Comparison of ENCODE assay signal across 22 cellular contexts in genomic region chr1:83017701-83018100, GRCh38.
"Had no signal": no experiment of that assay in that cellular context is flagged by ENCODE, and none has a peak within 500 bp of the region (broad histone marks: within the 10 kb centered on the region; RNA-seq: fewer than 3 reads in every experiment).

No MANE protein-coding gene starts in this region.

- H3K4me3 ChIP-seq: ascending aorta, SJCRH30 had no signal

- DNase-seq: activated CD4-positive, alpha-beta T cell treated with anti-CD3 and anti-CD28 coated beads for 36 hours; activated CD4-positive, alpha-beta T cell treated with anti-CD3 and anti-CD28 coated beads, Interleukin-2, amount 10 ng/mL, durations not matched to agents 7 days and 5 days; activated CD4-positive, alpha-beta T cell treated with anti-CD3 and anti-CD28 coated beads, Interleukin-2, amount 50 U/mL, for 48 hours; activated CD8-positive, alpha-beta T cell treated with anti-CD3 and anti-CD28 coated beads, Interleukin-2, amount 10 ng/mL, durations not matched to agents 7 days and 5 days; activated gamma-delta T cell; activated naive CD4-positive, alpha-beta T cell treated with Interleukin-2 at 50 U/mL for 16 hours; activated naive CD8-positive, alpha-beta T cell treated with anti-CD3 and anti-CD28 coated beads, Interleukin-2, amount 10 ng/mL, durations not matched to agents 7 days and 5 days; activated T-cell treated with anti-CD3 and anti-CD28 coated beads, Interleukin-2, amount 50 U/mL, for 24 hours; caudate nucleus; cerebellar nuclear complex; Karpas-422; KBM-7; NCI-H1436 treated with DMSO at 0.1 percent for 48 hours; NCI-H187 treated with DMSO at 0.1 percent for 48 hours; NCI-H2171 treated with DMSO at 0.1 percent for 48 hours; NCI-H2227 treated with DMSO at 0.1 percent for 48 hours; NCI-H524 treated with DMSO at 0.1 percent for 48 hours; NCI-H774; SJCRH30; SK-N-SH had no signal

- H3K4me1 ChIP-seq: ascending aorta, SJCRH30 had no signal

- H3K27ac ChIP-seq: ascending aorta, SJCRH30 had no signal

- ATAC-seq: activated CD4-positive, alpha-beta T cell treated with anti-CD3 and anti-CD28 coated beads for 36 hours; activated CD8-positive, alpha-beta T cell treated with anti-CD3 and anti-CD28 coated beads, Interleukin-2, amount 10 ng/mL, durations not matched to agents 7 days and 5 days; Panc1 had no signal

- H3K9me3 ChIP-seq: SJCRH30, SK-N-SH had no signal

- H3K36me3 ChIP-seq: ascending aorta, SJCRH30 had no signal

- H3K27me3 ChIP-seq: ascending aorta, SJCRH30 had no signal
